Comparison of ENCODE assay signal across 1 cellular context in genomic region chr10:11454160-11454559, GRCh38.
TF ChIP-seq lines count a peak whose summit lies in the region.

No MANE protein-coding gene starts in this region.

TF ChIP-seq in GM12878, 131 proteins besides CTCF, POLR2A, EP300 and RAD21 (continued from another document):
- TF ChIP-seq BCL3 (IDR thresholded peaks at IDR 0.05; ENCODE audit: borderline replicate concordance, insufficient read depth, low read depth, low read length, poor library complexity, severe bottlenecking), result peak; percentile 55
